Comparison of ENCODE assay signal across 24 cellular contexts in genomic region chr16:50961944-50962343, GRCh38.
"Had no signal": no experiment of that assay in that cellular context is flagged by ENCODE, and none has a peak within 500 bp of the region (broad histone marks: within the 10 kb centered on the region; RNA-seq: fewer than 3 reads in every experiment).

No MANE protein-coding gene starts in this region.

- ATAC-seq: effector memory CD8-positive, alpha-beta T cell; esophagus mucosa; gastrocnemius medialis; left lobe of liver; natural killer cell; right lobe of liver; stimulated activated naive B cell treated with anti-CD40 and anti-IgM and Interleukin-4, amounts not matched to agents 10 μg/mL and 1 μg/mL and 100 μg/mL, for 72 hours; upper lobe of right lung had no signal

- H3K9me3 Mint-ChIP-seq: effector memory CD8-positive, alpha-beta T cell; memory B cell; natural killer cell; stimulated activated naive B cell treated with anti-CD40 and anti-IgM and Interleukin-4, amounts not matched to agents 10 μg/mL and 1 μg/mL and 100 μg/mL, for 72 hours; stimulated activated naive CD8-positive, alpha-beta T cell treated with anti-CD3 and anti-CD28 coated beads, Interleukin-15, Interleukin-2, amounts not matched to agents 100 ng/mL and 50 ng/mL, for 24 hours had no signal

- DNase-seq: cortex of kidney; effector memory CD8-positive, alpha-beta T cell; foreskin fibroblast; gastrocnemius medialis; kidney; natural killer cell; occipital lobe; ovary; posterior cingulate gyrus; right lobe of liver; small intestine; stimulated activated CD4-positive, alpha-beta T cell treated with anti-CD3 and anti-CD28 coated beads, Interleukin-15, amount 100 ng/mL, for 24 hours; stimulated activated CD4-positive, alpha-beta T cell treated with anti-CD3 and anti-CD28 coated beads, Interleukin-2, amount 100 ng/mL, for 48 hours; stimulated activated naive B cell treated with anti-CD40 and anti-IgM and Interleukin-4, amounts not matched to agents 10 μg/mL and 1 μg/mL and 100 μg/mL, for 72 hours; upper lobe of right lung; uterus had no signal

- H3K27ac Mint-ChIP-seq: effector memory CD8-positive, alpha-beta T cell; memory B cell; natural killer cell; stimulated activated naive B cell treated with anti-CD40 and anti-IgM and Interleukin-4, amounts not matched to agents 10 μg/mL and 1 μg/mL and 100 μg/mL, for 72 hours; stimulated activated naive CD8-positive, alpha-beta T cell treated with anti-CD3 and anti-CD28 coated beads, Interleukin-15, Interleukin-2, amounts not matched to agents 100 ng/mL and 50 ng/mL, for 24 hours had no signal

- H3K27me3 Mint-ChIP-seq: stimulated activated naive B cell treated with anti-CD40 and anti-IgM and Interleukin-4, amounts not matched to agents 10 μg/mL and 1 μg/mL and 100 μg/mL, for 72 hours had no signal

- H3K4me3 ChIP-seq: gastrocnemius medialis, hepatocyte, lung, ovary, right lobe of liver, thoracic aorta, tibial nerve, upper lobe of right lung, uterus had no signal

- H3K4me1 Mint-ChIP-seq: memory B cell; natural killer cell; stimulated activated naive B cell treated with anti-CD40 and anti-IgM and Interleukin-4, amounts not matched to agents 10 μg/mL and 1 μg/mL and 100 μg/mL, for 72 hours had no signal

- H3K36me3 Mint-ChIP-seq: memory B cell; natural killer cell; stimulated activated naive B cell treated with anti-CD40 and anti-IgM and Interleukin-4, amounts not matched to agents 10 μg/mL and 1 μg/mL and 100 μg/mL, for 72 hours had no signal

- H3K4me3 Mint-ChIP-seq: effector memory CD8-positive, alpha-beta T cell; memory B cell; natural killer cell; stimulated activated naive B cell treated with anti-CD40 and anti-IgM and Interleukin-4, amounts not matched to agents 10 μg/mL and 1 μg/mL and 100 μg/mL, for 72 hours; stimulated activated naive CD8-positive, alpha-beta T cell treated with anti-CD3 and anti-CD28 coated beads, Interleukin-15, Interleukin-2, amounts not matched to agents 100 ng/mL and 50 ng/mL, for 24 hours had no signal
